ENCODE assay signal across 8 cellular contexts in the genomic region with DNA sequence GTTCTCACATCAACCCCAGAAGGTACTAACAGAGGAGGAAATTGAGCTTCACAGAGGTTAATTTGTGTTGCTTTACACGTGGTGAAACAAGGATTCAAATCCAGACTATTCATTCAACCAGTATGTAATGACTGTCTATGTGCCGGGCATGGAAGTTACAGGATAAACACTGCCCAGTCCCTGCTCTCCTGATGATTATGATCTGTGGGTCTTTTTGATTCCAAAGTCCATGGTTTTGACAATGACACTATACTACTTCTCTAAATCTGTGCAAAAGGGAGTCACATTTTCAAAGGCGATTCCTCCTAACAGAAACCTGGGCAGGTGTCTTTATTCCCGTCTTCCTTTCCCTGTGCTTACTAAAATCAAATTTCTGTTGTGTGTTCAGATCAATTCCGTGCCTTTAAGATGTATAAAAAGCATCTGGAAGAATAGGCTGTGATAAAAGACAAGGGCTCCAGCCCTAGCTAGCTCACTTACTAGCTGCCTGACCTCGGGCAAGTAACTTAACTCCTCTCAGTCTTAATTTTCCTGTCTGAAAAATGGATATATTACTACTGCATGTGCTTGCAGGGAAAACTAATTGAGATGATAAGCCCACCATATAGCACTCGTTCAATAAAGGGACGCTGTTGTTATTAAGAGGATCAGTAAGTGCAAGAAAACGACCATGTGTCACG. TPM values are rescaled to one million over a fixed set of nuclear protein-coding genes. Genes with fewer than 3 reads are reported as not detected.
DNase-seq lines count a peak whose midpoint lies in the region; ATAC-seq and TF ChIP-seq lines count a peak whose summit lies in the region.

No MANE protein-coding gene starts in this region.

- H3K9me2 ChIP-seq in OCI-LY7 (ENCODE audit: insufficient read depth, low read length), result no peaks in the 10 kb centered on the region

- H3K4me3 Mint-ChIP-seq in CD8-positive, alpha-beta memory T cell, result peak overlapping the region; percentile 88 to 94 (median 90)

- H3K27me3 Mint-ChIP-seq in CD8-positive, alpha-beta memory T cell, result peaks cover 8 to 13% of the 10 kb centered on the region in 2 donors

- H2BK12ac ChIP-seq in trophoblast cell (ENCODE audit: low read length), result no peak overlapping the region

- H3K27ac Mint-ChIP-seq in CD8-positive, alpha-beta memory T cell, result peak overlapping the region; percentile 52 to 94 (median 90)

- no peak overlapping the region for H4K12ac ChIP-seq in trophoblast cell (ENCODE audit: low read depth, low read length)

- no peak for ATAC-seq in HG02759 (IDR thresholded peaks at IDR 0.05; ENCODE audit: unreplicated experiment)

- H3K27ac ChIP-seq in CD8-positive, alpha-beta memory T cell (ENCODE audit: low read depth, low read length), result peak overlapping the region; percentile 83
- H3K27ac ChIP-seq in OCI-LY7 (ENCODE audit: low read depth, low read length, poor library complexity, severe bottlenecking), result peak overlapping the region; percentile 57
- no peak overlapping the region for H3K27ac ChIP-seq in trophoblast cell (ENCODE audit: low read depth, low read length)

- no peak overlapping the region for H3K4ac ChIP-seq in trophoblast cell (ENCODE audit: low read depth, low read length)

- no peaks in the 10 kb centered on the region for H3K27me3 ChIP-seq in CD8-positive, alpha-beta memory T cell (ENCODE audit: insufficient read depth, low read length, poor library complexity, severe bottlenecking)
- H3K27me3 ChIP-seq in trophoblast cell (ENCODE audit: insufficient read depth, low read length), result no peaks in the 10 kb centered on the region

- H3K9me3 Mint-ChIP-seq in CD8-positive, alpha-beta memory T cell, result no peaks in the 10 kb centered on the region

- H2BK120ac ChIP-seq in trophoblast cell (ENCODE audit: insufficient read depth, low read length, poor library complexity), result no peak overlapping the region

- no TSS peak for BruUV-seq in OCI-LY7 (replicated peaks; lab: Mats Ljungman, UMichigan)

- H2AFZ ChIP-seq in OCI-LY7 (ENCODE audit: low read length) (peak overlapping the region; percentile 98), trophoblast cell (ENCODE audit: insufficient read depth, low read length, poor library complexity) (no peak overlapping the region)

- H4K91ac ChIP-seq in trophoblast cell (ENCODE audit: low read depth, low read length), result no peak overlapping the region

- H2BK5ac ChIP-seq in trophoblast cell (ENCODE audit: low read depth, low read length, poor library complexity), result no peak overlapping the region

- H3K4me2 ChIP-seq in OCI-LY7 (ENCODE audit: low read length) (peak overlapping the region; percentile 91), trophoblast cell (ENCODE audit: low read length) (peak overlapping the region; percentile 73)

- POLR2A ChIA-PET in CD8-positive, alpha-beta memory T cell (lab: Charles Lee), result no interaction called here
- POLR2A ChIA-PET in OCI-LY7 (lab: Charles Lee), result interaction anchor here (0.5 to 3.5 kb wide), 10 partner anchors 10 to 1661 kb away, joined by 3 to 53 read pairs (median 4); partner anchors contain the start of gene ATP6V0E1

- peaks cover 22 to 39% (median 31%) of the 10 kb centered on the region in 3 donors for H3K4me1 Mint-ChIP-seq in CD8-positive, alpha-beta memory T cell

- intact Hi-C loops in OCI-LY7 (cut with micrococcal nuclease; ENCODE audit: unreplicated experiment), result loop anchor here (5.0 kb wide), 1 partner anchor 283 kb away; the partner anchor contains the start of gene DUSP1

- no peaks in the 10 kb centered on the region for H4K20me1 ChIP-seq in OCI-LY7 (ENCODE audit: insufficient read depth, low read length)

- no peak overlapping the region for H4K8ac ChIP-seq in trophoblast cell (ENCODE audit: low read depth, low read length)

- H3K14ac ChIP-seq in trophoblast cell (ENCODE audit: low read length), result no peak overlapping the region

- CTCF ChIA-PET in CD8-positive, alpha-beta memory T cell (lab: Charles Lee), result no interaction called here
- CTCF ChIA-PET in OCI-LY7 (lab: Charles Lee; ENCODE audit: unreplicated experiment), result no interaction called here

- no peak overlapping the region for H2AK5ac ChIP-seq in trophoblast cell (ENCODE audit: low read length)

- no peak overlapping the region for H3K9ac ChIP-seq in trophoblast cell (ENCODE audit: low read length)

- H3K79me1 ChIP-seq in trophoblast cell (ENCODE audit: low read length), result peaks cover 9% of the 10 kb centered on the region

- peaks cover 0 to 23% (median 2%) of the 10 kb centered on the region in 3 donors for H3K36me3 Mint-ChIP-seq in CD8-positive, alpha-beta memory T cell

- peaks cover 14% of the 10 kb centered on the region; the same call in 1 of the 2 replicates for H3K79me2 ChIP-seq in OCI-LY7 (ENCODE audit: insufficient read depth, low read depth, low read length)
- peaks cover 2% of the 10 kb centered on the region for H3K79me2 ChIP-seq in trophoblast cell (ENCODE audit: control insufficient read depth, insufficient read depth, low read length, poor library complexity)

- TF ChIP-seq CTCF in OCI-LY7 (conservative IDR thresholded peaks at IDR 0.05; ENCODE audit: low read length) (no peak), epithelial cell of esophagus (IDR thresholded peaks at IDR 0.05; ENCODE audit: insufficient read depth, low read depth, low read length, missing control alignments) (no peak)

- DNase-seq in CD8-positive, alpha-beta memory T cell, result no peak
- no peak for DNase-seq in OCI-LY7 (ENCODE audit: low spot score)
- no peak for DNase-seq in epithelial cell of esophagus (ENCODE audit: low read depth)
- no peak for DNase-seq in trophoblast cell
- no peak for DNase-seq in NCI-H510A treated with DMSO at 0.1 percent for 48 hours (lab: John Stamatoyannopoulos, UW)
- DNase-seq in NCI-H748 (lab: John Stamatoyannopoulos, UW; ENCODE audit: unreplicated experiment), result no peak
- no peak for DNase-seq in activated CD4-positive, alpha-beta T cell treated with anti-CD3 and anti-CD28 coated beads for 4 hours

- peak overlapping the region; percentile 81 for H3K4me3 ChIP-seq in CD8-positive, alpha-beta memory T cell (ENCODE audit: low read length)
- H3K4me3 ChIP-seq in OCI-LY7 (ENCODE audit: low read depth, low read length, poor library complexity, severe bottlenecking), result peak overlapping the region; percentile 89
- H3K4me3 ChIP-seq in epithelial cell of esophagus (ENCODE audit: low read length), result peak overlapping the region; percentile 55
- no peak overlapping the region for H3K4me3 ChIP-seq in trophoblast cell (ENCODE audit: low read depth, low read length)

- H3K23ac ChIP-seq in trophoblast cell (ENCODE audit: low read length), result no peak overlapping the region

- no peak overlapping the region for H3K18ac ChIP-seq in trophoblast cell (ENCODE audit: low read length)

- no CpG with 5 or more reads among the region's 10 CpGs for WGBS in trophoblast cell (ENCODE audit: extremely low coverage, insufficient coverage, insufficient read length)

- no peaks in the 10 kb centered on the region for H3K9me3 ChIP-seq in CD8-positive, alpha-beta memory T cell (ENCODE audit: low read length)
- H3K9me3 ChIP-seq in OCI-LY7 (ENCODE audit: low read length) (no peaks in the 10 kb centered on the region), trophoblast cell (ENCODE audit: insufficient read depth, low read depth, low read length) (no peaks in the 10 kb centered on the region)

- peaks cover 24% of the 10 kb centered on the region for H3K4me1 ChIP-seq in CD8-positive, alpha-beta memory T cell (ENCODE audit: insufficient read depth, low read length)
- H3K4me1 ChIP-seq in OCI-LY7 (ENCODE audit: insufficient read depth, low read length, poor library complexity, severe bottlenecking), result peaks cover 48% of the 10 kb centered on the region
- H3K4me1 ChIP-seq in trophoblast cell (ENCODE audit: control insufficient read depth in 1 of 2, insufficient read depth in 2 of 2, low read length in 2 of 2), result no peaks in the 10 kb centered on the region

- H3K36me3 ChIP-seq in CD8-positive, alpha-beta memory T cell (ENCODE audit: insufficient read depth, low read length), result no peaks in the 10 kb centered on the region
- no peaks in the 10 kb centered on the region for H3K36me3 ChIP-seq in OCI-LY7 (ENCODE audit: insufficient read depth, low read length)
- no peaks in the 10 kb centered on the region for H3K36me3 ChIP-seq in trophoblast cell (ENCODE audit: control insufficient read depth in 1 of 2, insufficient read depth in 2 of 2, low read length in 2 of 2)

RNA-seq across cellular contexts. Expression of gene CREBRF, which starts 1.0 kb away (rescaled TPM):
- 10 to 100 TPM; 14.3 to 14.9 TPM for total RNA-seq in CD8-positive, alpha-beta memory T cell
- 61.0 TPM for polyA plus RNA-seq in CD8-positive, alpha-beta memory T cell
- total RNA-seq in OCI-LY7 (2014; rRNA removed; shearing (Covaris generic)), result 12.5 and 17.4 TPM in 2 replicates
- 12.1 and 14.5 TPM in 2 replicates for total RNA-seq in OCI-LY7 (2022)
- 6.1 and 6.2 TPM in 2 replicates for polyA plus RNA-seq in trophoblast cell (2013)
